Comparison of ENCODE assay signal across 2 cellular contexts in the genomic region with DNA sequence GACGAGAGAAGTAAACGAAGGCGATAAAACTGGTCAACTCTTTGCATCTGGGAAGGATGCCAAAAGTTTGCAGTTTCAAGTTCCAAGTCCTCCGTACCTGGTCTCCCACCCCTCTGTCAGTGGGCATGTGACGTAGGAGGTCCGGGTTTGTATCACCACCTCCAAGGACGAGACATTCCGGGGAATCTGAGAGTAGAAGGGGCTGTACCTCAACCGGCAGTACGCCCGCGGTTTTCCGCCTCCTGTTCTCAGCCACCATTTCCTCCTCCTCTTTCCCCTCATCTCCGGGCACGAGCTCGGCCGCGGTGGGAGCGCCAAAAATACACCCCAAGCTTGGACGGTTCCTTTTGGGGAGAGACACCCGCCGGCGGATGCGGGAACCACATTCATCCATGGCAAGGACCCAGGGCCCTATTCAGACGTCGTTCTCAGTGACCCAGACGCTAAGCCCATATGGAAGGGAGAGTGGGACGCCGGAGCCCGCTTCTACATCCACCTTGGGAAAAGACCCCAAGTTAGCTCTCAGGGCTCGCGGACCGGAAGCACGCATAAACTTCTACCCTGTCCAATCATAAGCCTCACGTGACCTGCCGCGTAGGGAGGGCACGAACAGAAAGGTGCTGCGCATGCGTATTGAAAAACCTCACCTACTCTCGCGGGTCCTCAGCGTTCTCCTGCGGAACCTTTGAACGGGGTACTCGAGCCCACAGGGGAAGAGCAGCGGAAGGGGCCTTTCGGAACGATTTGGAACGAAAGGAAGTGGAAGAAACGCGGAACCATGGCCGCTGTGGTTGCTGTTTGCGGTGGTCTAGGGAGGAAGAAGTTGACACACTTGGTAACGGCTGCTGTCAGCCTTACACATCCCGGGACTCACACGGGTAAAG.
TF ChIP-seq lines count a peak whose summit lies in the region.

A gene with protein sequence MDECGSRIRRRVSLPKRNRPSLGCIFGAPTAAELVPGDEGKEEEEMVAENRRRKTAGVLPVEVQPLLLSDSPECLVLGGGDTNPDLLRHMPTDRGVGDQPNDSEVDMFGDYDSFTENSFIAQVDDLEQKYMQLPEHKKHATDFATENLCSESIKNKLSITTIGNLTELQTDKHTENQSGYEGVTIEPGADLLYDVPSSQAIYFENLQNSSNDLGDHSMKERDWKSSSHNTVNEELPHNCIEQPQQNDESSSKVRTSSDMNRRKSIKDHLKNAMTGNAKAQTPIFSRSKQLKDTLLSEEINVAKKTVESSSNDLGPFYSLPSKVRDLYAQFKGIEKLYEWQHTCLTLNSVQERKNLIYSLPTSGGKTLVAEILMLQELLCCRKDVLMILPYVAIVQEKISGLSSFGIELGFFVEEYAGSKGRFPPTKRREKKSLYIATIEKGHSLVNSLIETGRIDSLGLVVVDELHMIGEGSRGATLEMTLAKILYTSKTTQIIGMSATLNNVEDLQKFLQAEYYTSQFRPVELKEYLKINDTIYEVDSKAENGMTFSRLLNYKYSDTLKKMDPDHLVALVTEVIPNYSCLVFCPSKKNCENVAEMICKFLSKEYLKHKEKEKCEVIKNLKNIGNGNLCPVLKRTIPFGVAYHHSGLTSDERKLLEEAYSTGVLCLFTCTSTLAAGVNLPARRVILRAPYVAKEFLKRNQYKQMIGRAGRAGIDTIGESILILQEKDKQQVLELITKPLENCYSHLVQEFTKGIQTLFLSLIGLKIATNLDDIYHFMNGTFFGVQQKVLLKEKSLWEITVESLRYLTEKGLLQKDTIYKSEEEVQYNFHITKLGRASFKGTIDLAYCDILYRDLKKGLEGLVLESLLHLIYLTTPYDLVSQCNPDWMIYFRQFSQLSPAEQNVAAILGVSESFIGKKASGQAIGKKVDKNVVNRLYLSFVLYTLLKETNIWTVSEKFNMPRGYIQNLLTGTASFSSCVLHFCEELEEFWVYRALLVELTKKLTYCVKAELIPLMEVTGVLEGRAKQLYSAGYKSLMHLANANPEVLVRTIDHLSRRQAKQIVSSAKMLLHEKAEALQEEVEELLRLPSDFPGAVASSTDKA (minus strand): TSS at position 524 of the 884 bp plus-strand sequence. CDS start 130 bp downstream, at position 394.
A gene (plus strand): TSS at position 759 of the 884 bp plus-strand sequence. CDS start 20 bp downstream, at position 779.

TF ChIP-seq in IMR-90, 13 proteins besides CTCF, POLR2A, EP300 and RAD21:
- TF ChIP-seq, protein P1, sequence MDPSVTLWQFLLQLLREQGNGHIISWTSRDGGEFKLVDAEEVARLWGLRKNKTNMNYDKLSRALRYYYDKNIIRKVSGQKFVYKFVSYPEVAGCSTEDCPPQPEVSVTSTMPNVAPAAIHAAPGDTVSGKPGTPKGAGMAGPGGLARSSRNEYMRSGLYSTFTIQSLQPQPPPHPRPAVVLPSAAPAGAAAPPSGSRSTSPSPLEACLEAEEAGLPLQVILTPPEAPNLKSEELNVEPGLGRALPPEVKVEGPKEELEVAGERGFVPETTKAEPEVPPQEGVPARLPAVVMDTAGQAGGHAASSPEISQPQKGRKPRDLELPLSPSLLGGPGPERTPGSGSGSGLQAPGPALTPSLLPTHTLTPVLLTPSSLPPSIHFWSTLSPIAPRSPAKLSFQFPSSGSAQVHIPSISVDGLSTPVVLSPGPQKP (IDR thresholded peaks at IDR 0.05; ENCODE audit: borderline replicate concordance, low read depth, low read length): no peak
- peak; percentile 55; the same call in 1 of the 2 replicates for TF ChIP-seq MXI1 (IDR thresholded peaks at IDR 0.05; ENCODE audit: borderline replicate concordance, low read depth, low read length)
- TF ChIP-seq FOS (IDR thresholded peaks at IDR 0.05; ENCODE audit: low read depth, low read length): peak; percentile 56
- peak; percentile 84; the same call in 1 of the 2 replicates for TF ChIP-seq CHD1 (IDR thresholded peaks at IDR 0.05; ENCODE audit: low read depth, low read length)
- TF ChIP-seq MAFK (IDR thresholded peaks at IDR 0.05; ENCODE audit: low read depth, low read length): 0 out of 2 replicates have a peak, but pooled peaks have one; percentile 10
- TF ChIP-seq MAZ (IDR thresholded peaks at IDR 0.05; ENCODE audit: borderline replicate concordance, low read depth, low read length): peak; percentile 83; the same call in 1 of the 2 replicates
- no peak for TF ChIP-seq RCOR1 (IDR thresholded peaks at IDR 0.05; ENCODE audit: insufficient replicate concordance, low read length)
- TF ChIP-seq RFX5 (IDR thresholded peaks at IDR 0.05; ENCODE audit: low read depth, low read length): 0 out of 2 replicates have a peak, but pooled peaks have one; percentile 18
- TF ChIP-seq BHLHE40 (IDR thresholded peaks at IDR 0.05; ENCODE audit: low read depth, low read length): peak; percentile 100
- no peak for TF ChIP-seq NFE2L2 (IDR thresholded peaks at IDR 0.05; ENCODE audit: low read depth, low read length)
- TF ChIP-seq, protein P2, sequence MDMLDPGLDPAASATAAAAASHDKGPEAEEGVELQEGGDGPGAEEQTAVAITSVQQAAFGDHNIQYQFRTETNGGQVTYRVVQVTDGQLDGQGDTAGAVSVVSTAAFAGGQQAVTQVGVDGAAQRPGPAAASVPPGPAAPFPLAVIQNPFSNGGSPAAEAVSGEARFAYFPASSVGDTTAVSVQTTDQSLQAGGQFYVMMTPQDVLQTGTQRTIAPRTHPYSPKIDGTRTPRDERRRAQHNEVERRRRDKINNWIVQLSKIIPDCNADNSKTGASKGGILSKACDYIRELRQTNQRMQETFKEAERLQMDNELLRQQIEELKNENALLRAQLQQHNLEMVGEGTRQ (IDR thresholded peaks at IDR 0.05; ENCODE audit: low read depth, low read length): peak; percentile 100
- TF ChIP-seq SMC3 (IDR thresholded peaks at IDR 0.05; ENCODE audit: low read depth, low read length): no peak
- TF ChIP-seq CEBPB (IDR thresholded peaks at IDR 0.05; ENCODE audit: low read depth, low read length): no peak

TF ChIP-seq in endothelial cell of umbilical vein, 7 proteins besides CTCF, POLR2A, EP300 and RAD21:
- TF ChIP-seq GATA2 (IDR thresholded peaks at IDR 0.05; ENCODE audit: insufficient read depth, insufficient read length, low read depth, low read length) (no peak), MYC (IDR thresholded peaks at IDR 0.05; ENCODE audit: low read depth, low read length) (no peak), POLR2AphosphoS5 (IDR thresholded peaks at IDR 0.05; ENCODE audit: insufficient read depth, low read depth, low read length) (peak; percentile 86)
- TF ChIP-seq, protein P3, sequence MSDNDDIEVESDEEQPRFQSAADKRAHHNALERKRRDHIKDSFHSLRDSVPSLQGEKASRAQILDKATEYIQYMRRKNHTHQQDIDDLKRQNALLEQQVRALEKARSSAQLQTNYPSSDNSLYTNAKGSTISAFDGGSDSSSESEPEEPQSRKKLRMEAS (IDR thresholded peaks at IDR 0.05; ENCODE audit: insufficient read depth, insufficient read length): peak; percentile 100
